33 cellular contexts compared by ENCODE assay signal in genomic region chrY:8335299-8335835, GRCh38.
"Had no signal": no experiment of that assay in that cellular context is flagged by ENCODE, and none has a peak within 500 bp of the region (broad histone marks: within the 10 kb centered on the region; RNA-seq: fewer than 3 reads in every experiment).

No MANE protein-coding gene starts in this region.

- H3K9me3 Mint-ChIP-seq: activated T-cell treated with anti-CD3 and anti-CD28 coated beads, Interleukin-2, amount 50 U/mL, for 4 hours; activated T-helper 2 cell treated with anti-CD3 and anti-CD28 coated beads, Interferon-gamma antibody, Interleukin-2, Interleukin-4, amounts not matched to agents 10 μg/mL and 5 μg/mL and 100 μg/mL, durations not matched to agents 14 hours and 24 hours and 36 hours; natural killer cell; neural progenitor cell; stimulated activated naive B cell treated with anti-CD40 and anti-IgM and Interleukin-4, amounts not matched to agents 10 μg/mL and 1 μg/mL and 100 μg/mL, for 72 hours; T-helper 1 cell treated with Interleukin-12 subunit alpha and Interleukin-12 subunit beta and Interleukin-4 antibody, amounts not matched to agents 30 μg/mL and 1 μg/mL, for 36 hours had no signal

- DNase-seq: activated CD8-positive, alpha-beta memory T cell treated with anti-CD3 and anti-CD28 coated beads, Interleukin-2, amount 50 U/mL, for 4 hours; activated T-cell treated with anti-CD3 and anti-CD28 coated beads, Interleukin-2, amount 50 U/mL, for 4 hours; adrenal gland; aorta; body of pancreas; cerebellar nuclear complex; colonic mucosa; effector memory CD4-positive, alpha-beta T cell; erythroblast; gastrocnemius medialis; glutamatergic neuron; left lung; mesendoderm; natural killer cell; SK-N-SH; stimulated activated CD4-positive, alpha-beta T cell treated with anti-CD3 and anti-CD28 coated beads, Interleukin-4, amount 100 ng/mL, for 1 hour; stimulated activated CD8-positive, alpha-beta memory T cell treated with anti-CD3 and anti-CD28 coated beads, Interleukin-4, amount 100 ng/mL, for 48 hours; stimulated activated naive B cell treated with anti-CD40 and anti-IgM and Interleukin-4, amounts not matched to agents 10 μg/mL and 1 μg/mL and 100 μg/mL, for 72 hours; SW 1271; T-helper 9 cell; testis; transverse colon had no signal

- H3K9ac ChIP-seq: neural progenitor cell, SK-N-SH had no signal

- FAIRE-seq: islet of Langerhans, TTC549, urothelium cell line had no signal

- H3K4me1 ChIP-seq: adrenal gland, body of pancreas, colonic mucosa, left lung, neural progenitor cell, right atrium auricular region, testis, transverse colon had no signal

- H3K9me3 ChIP-seq: adrenal gland, body of pancreas, colonic mucosa, gastrocnemius medialis, left lung, right atrium auricular region, SK-N-SH, testis, transverse colon had no signal

- H3K27ac Mint-ChIP-seq: activated T-helper 2 cell treated with anti-CD3 and anti-CD28 coated beads, Interferon-gamma antibody, Interleukin-2, Interleukin-4, amounts not matched to agents 10 μg/mL and 5 μg/mL and 100 μg/mL, durations not matched to agents 14 hours and 24 hours and 36 hours; natural killer cell; neural progenitor cell; stimulated activated naive B cell treated with anti-CD40 and anti-IgM and Interleukin-4, amounts not matched to agents 10 μg/mL and 1 μg/mL and 100 μg/mL, for 72 hours; T-helper 1 cell treated with Interleukin-12 subunit alpha and Interleukin-12 subunit beta and Interleukin-4 antibody, amounts not matched to agents 30 μg/mL and 1 μg/mL, for 36 hours had no signal

- H3K27me3 ChIP-seq: adrenal gland, body of pancreas, cardiac muscle cell, colonic mucosa, gastrocnemius medialis, left lung, neural progenitor cell, right atrium auricular region, testis, transverse colon had no signal

- H3K4me3 ChIP-seq: adrenal gland, body of pancreas, cardiac muscle cell, colonic mucosa, gastrocnemius medialis, left lung, lung, neural progenitor cell, right atrium auricular region, smooth muscle cell, testis, transverse colon had no signal

- H3K36me3 Mint-ChIP-seq: natural killer cell; neural progenitor cell; stimulated activated naive B cell treated with anti-CD40 and anti-IgM and Interleukin-4, amounts not matched to agents 10 μg/mL and 1 μg/mL and 100 μg/mL, for 72 hours had no signal

- ATAC-seq: body of pancreas; left lung; natural killer cell; stimulated activated naive B cell treated with anti-CD40 and anti-IgM and Interleukin-4, amounts not matched to agents 10 μg/mL and 1 μg/mL and 100 μg/mL, for 72 hours had no signal

- H3K4me2 ChIP-seq: neural progenitor cell, SK-N-SH, smooth muscle cell had no signal

- H3K27ac ChIP-seq: adrenal gland, body of pancreas, cardiac muscle cell, colonic mucosa, left lung, neural progenitor cell, right atrium auricular region, testis, transverse colon, VCaP had no signal

- H3K4me1 Mint-ChIP-seq: natural killer cell; neural progenitor cell; stimulated activated naive B cell treated with anti-CD40 and anti-IgM and Interleukin-4, amounts not matched to agents 10 μg/mL and 1 μg/mL and 100 μg/mL, for 72 hours had no signal

- H3K36me3 ChIP-seq: adrenal gland, cardiac muscle cell, colonic mucosa, gastrocnemius medialis, left lung, neural progenitor cell, right atrium auricular region, transverse colon had no signal

- H2AFZ ChIP-seq: neural progenitor cell had no signal

- H3K27me3 Mint-ChIP-seq: stimulated activated naive B cell treated with anti-CD40 and anti-IgM and Interleukin-4, amounts not matched to agents 10 μg/mL and 1 μg/mL and 100 μg/mL, for 72 hours had no signal

- H3K4me3 Mint-ChIP-seq: activated T-cell treated with anti-CD3 and anti-CD28 coated beads, Interleukin-2, amount 50 U/mL, for 4 hours; natural killer cell; neural progenitor cell; stimulated activated naive B cell treated with anti-CD40 and anti-IgM and Interleukin-4, amounts not matched to agents 10 μg/mL and 1 μg/mL and 100 μg/mL, for 72 hours; T-helper 1 cell treated with Interleukin-12 subunit alpha and Interleukin-12 subunit beta and Interleukin-4 antibody, amounts not matched to agents 30 μg/mL and 1 μg/mL, for 36 hours had no signal
